1 cellular context compared by ENCODE assay signal in genomic region chr1:32299327-32299726, GRCh38.
TF ChIP-seq lines count a peak whose summit lies in the region.

No MANE protein-coding gene starts in this region.

TF ChIP-seq in GM12878, 131 proteins besides CTCF, POLR2A, EP300 and RAD21:
- TF ChIP-seq CUX1 (IDR thresholded peaks at IDR 0.05; ENCODE audit: insufficient replicate concordance, low read depth, low read length) (no peak), TCF7 (IDR thresholded peaks at IDR 0.05; ENCODE audit: borderline replicate concordance) (no peak), TBL1XR1 (IDR thresholded peaks at IDR 0.05; ENCODE audit: low read depth, low read length) (no peak), PML (IDR thresholded peaks at IDR 0.05; ENCODE audit: low read length) (no peak), MTA2 (IDR thresholded peaks at IDR 0.05; ENCODE audit: low read depth) (no peak), NBN (IDR thresholded peaks at IDR 0.05) (no peak), RBBP5 (conservative IDR thresholded peaks at IDR 0.05) (no peak)
